12 cellular contexts compared by ENCODE assay signal in genomic region chr1:27655151-27655929, GRCh38. TPM values are rescaled to one million over a fixed set of nuclear protein-coding genes. Genes with fewer than 3 reads are reported as not detected.
DNase-seq lines count a peak whose midpoint lies in the region; ATAC-seq and TF ChIP-seq lines count a peak whose summit lies in the region.
"Had no signal": no experiment of that assay in that cellular context is flagged by ENCODE, and none has a peak within 500 bp of the region (broad histone marks: within the 10 kb centered on the region; RNA-seq: fewer than 3 reads in every experiment).

No MANE protein-coding gene starts in this region.

- H3K4me3 Mint-ChIP-seq in activated CD8-positive, alpha-beta memory T cell treated with anti-CD3 and anti-CD28 coated beads, Interleukin-2, amount 10 ng/mL, durations not matched to agents 7 days and 5 days = no peak overlapping the region
- H3K4me3 Mint-ChIP-seq in activated B cell treated with CpG ODN at 0.5 μM for 24 hours = no peak overlapping the region

- no peak for DNase-seq in activated CD8-positive, alpha-beta memory T cell treated with anti-CD3 and anti-CD28 coated beads, Interleukin-2, amount 10 ng/mL, durations not matched to agents 7 days and 5 days
- no peak for DNase-seq in activated CD8-positive, alpha-beta memory T cell treated with anti-CD3 and anti-CD28 coated beads, Interleukin-2, amount 50 U/mL, for 4 hours
- DNase-seq in activated B cell treated with CpG ODN at 0.5 μM for 24 hours (no peak), thyroid gland (no peak), NCI-H446 treated with DMSO at 0.1 percent for 48 hours (lab: John Stamatoyannopoulos, UW) (no peak), NCI-H2107 (lab: John Stamatoyannopoulos, UW) (no peak)
- DNase-seq: activated effector memory CD4-positive, alpha-beta T cell treated with anti-CD3 and anti-CD28 coated beads, Interleukin-2, amount 50 U/mL, for 16 hours; NCI-H510A had no signal

- H3K27ac ChIP-seq in iPS-18a (ENCODE audit: low read length) = peak overlapping the region; percentile 56
- H3K27ac ChIP-seq in thyroid gland = peak overlapping the region in 2 of 3 donors; percentile 52 to 65

- no peak overlapping the region for H3K9ac ChIP-seq in iPS-18a (ENCODE audit: low read length)

- CTCF ChIA-PET in activated CD8-positive, alpha-beta memory T cell treated with anti-CD3 and anti-CD28 coated beads, Interleukin-2, amount 10 ng/mL, durations not matched to agents 7 days and 5 days (lab: Charles Lee) = interaction anchor here (0.5 to 2.7 kb wide), 5 partner anchors 11 to 323 kb away, joined by 3 to 10 read pairs (median 6); no protein-coding TSS in a partner anchor
- CTCF ChIA-PET in activated B cell treated with CpG ODN at 0.5 μM for 24 hours (lab: Charles Lee) = interaction anchor here (1.4 to 1.6 kb wide), 2 partner anchors 11 to 14 kb away, joined by 3 to 8 read pairs; no protein-coding TSS in a partner anchor

- H3K9me3 ChIP-seq in iPS-18a (ENCODE audit: control insufficient read depth, low read depth, low read length) (no peaks in the 10 kb centered on the region), thyroid gland (no peaks in the 10 kb centered on the region)

- TF ChIP-seq POLR2A in thyroid gland (IDR thresholded peaks at IDR 0.05) = no peak

- peaks cover 25% of the 10 kb centered on the region for H3K4me1 Mint-ChIP-seq in activated CD8-positive, alpha-beta memory T cell treated with anti-CD3 and anti-CD28 coated beads, Interleukin-2, amount 10 ng/mL, durations not matched to agents 7 days and 5 days
- peaks cover 39% of the 10 kb centered on the region for H3K4me1 Mint-ChIP-seq in activated B cell treated with CpG ODN at 0.5 μM for 24 hours

- peaks cover 29% of the 10 kb centered on the region for H3K4me1 ChIP-seq in iPS-18a (ENCODE audit: control insufficient read depth, low read depth, low read length)
- peaks cover 0 to 29% of the 10 kb centered on the region in 2 donors for H3K4me1 ChIP-seq in thyroid gland

- intact Hi-C loops in activated B cell treated with CpG ODN at 0.5 μM for 24 hours (cut with micrococcal nuclease) = no loop called here
- intact Hi-C loops in thyroid gland (cut with DNase I) = loop anchor here (5.0 kb wide), 1 partner anchor 103 kb away; no protein-coding TSS in a partner anchor

- H3K4me3 ChIP-seq in iPS-18a (ENCODE audit: low read length) (no peak overlapping the region), thyroid gland (replicated peaks in 1 of 3) (no peak overlapping the region)

- POLR2A ChIA-PET in activated B cell treated with CpG ODN at 0.5 μM for 24 hours (lab: Charles Lee) = interaction anchor here (1.5 to 8.3 kb wide), 3 partner anchors 11 to 26 kb away, joined by 5 to 271 read pairs (median 6); partner anchors contain the start of gene FGR

- H3K9me3 Mint-ChIP-seq in activated CD8-positive, alpha-beta memory T cell treated with anti-CD3 and anti-CD28 coated beads, Interleukin-2, amount 10 ng/mL, durations not matched to agents 7 days and 5 days (ENCODE audit: low read depth) = no peaks in the 10 kb centered on the region
- H3K9me3 Mint-ChIP-seq in activated B cell treated with CpG ODN at 0.5 μM for 24 hours = no peaks in the 10 kb centered on the region

- no peak for ATAC-seq in activated CD8-positive, alpha-beta memory T cell treated with anti-CD3 and anti-CD28 coated beads, Interleukin-2, amount 10 ng/mL, durations not matched to agents 7 days and 5 days
- ATAC-seq in activated B cell treated with CpG ODN at 0.5 μM for 24 hours (ENCODE audit: low read depth) = no peak
- no peak for ATAC-seq in HG03159 (IDR thresholded peaks at IDR 0.05; ENCODE audit: unreplicated experiment)

- H3K27me3 ChIP-seq in iPS-18a (ENCODE audit: control insufficient read depth, insufficient read depth, low read length) (peaks cover 8% of the 10 kb centered on the region), thyroid gland (no peaks in the 10 kb centered on the region)

- no peaks in the 10 kb centered on the region for H3K36me3 Mint-ChIP-seq in activated CD8-positive, alpha-beta memory T cell treated with anti-CD3 and anti-CD28 coated beads, Interleukin-2, amount 10 ng/mL, durations not matched to agents 7 days and 5 days
- H3K36me3 Mint-ChIP-seq in activated B cell treated with CpG ODN at 0.5 μM for 24 hours (ENCODE audit: low read depth) = peaks cover 3% of the 10 kb centered on the region

- H3K36me3 ChIP-seq in iPS-18a (ENCODE audit: control insufficient read depth, low read depth, low read length) (no peaks in the 10 kb centered on the region), thyroid gland (no peaks in the 10 kb centered on the region)

- WGBS in thyroid gland, 2 donors = 74 to 75% methylated on average over 11 of the region's 11 CpGs

- peak overlapping the region; percentile 52 for H3K27ac Mint-ChIP-seq in activated CD8-positive, alpha-beta memory T cell treated with anti-CD3 and anti-CD28 coated beads, Interleukin-2, amount 10 ng/mL, durations not matched to agents 7 days and 5 days
- peak overlapping the region; percentile 4 for H3K27ac Mint-ChIP-seq in activated B cell treated with CpG ODN at 0.5 μM for 24 hours

- TF ChIP-seq CTCF in activated B cell treated with CpG ODN at 0.5 μM for 24 hours (IDR thresholded peaks at IDR 0.05) = no peak
- TF ChIP-seq CTCF in thyroid gland (IDR thresholded peaks at IDR 0.05) = no peak

- no peaks in the 10 kb centered on the region for H3K27me3 Mint-ChIP-seq in activated CD8-positive, alpha-beta memory T cell treated with anti-CD3 and anti-CD28 coated beads, Interleukin-2, amount 10 ng/mL, durations not matched to agents 7 days and 5 days
- H3K27me3 Mint-ChIP-seq in activated B cell treated with CpG ODN at 0.5 μM for 24 hours = no peaks in the 10 kb centered on the region

RNA-seq across cellular contexts. Expression of gene IFI6, which starts 16.7 kb away (rescaled TPM):
- 1,000 to 10,000 TPM in 1 of 2 experiments, 100 to 1,000 TPM in 1; 461 to 1,077 TPM for total RNA-seq in activated CD8-positive, alpha-beta memory T cell treated with anti-CD3 and anti-CD28 coated beads, Interleukin-2, amount 10 ng/mL, durations not matched to agents 7 days and 5 days
- total RNA-seq in activated B cell treated with CpG ODN at 0.5 μM for 24 hours (10.9 and 11.4 TPM in 2 replicates), thyroid gland (100 to 1,000 TPM; 120 to 174 (median 150) TPM)

RNA-seq across cellular contexts. Expression of gene FGR, which starts 20.4 kb away (rescaled TPM):
- 1 to 10 TPM in 1 of 2 experiments, under 1 TPM in 1; 0.30 to 1.8 TPM for total RNA-seq in activated CD8-positive, alpha-beta memory T cell treated with anti-CD3 and anti-CD28 coated beads, Interleukin-2, amount 10 ng/mL, durations not matched to agents 7 days and 5 days
- total RNA-seq in activated B cell treated with CpG ODN at 0.5 μM for 24 hours (28.6 and 28.8 TPM in 2 replicates), thyroid gland (1 to 10 TPM; 4.6 to 7.1 (median 6.4) TPM)
- total RNA-seq: endothelial cell of umbilical vein, kidney epithelial cell had no signal

RNA-seq across cellular contexts. Expression of gene AHDC1, which starts 51.4 kb away (rescaled TPM):
- 10 to 100 TPM; 15.8 to 18.5 TPM for total RNA-seq in activated CD8-positive, alpha-beta memory T cell treated with anti-CD3 and anti-CD28 coated beads, Interleukin-2, amount 10 ng/mL, durations not matched to agents 7 days and 5 days
- total RNA-seq in activated B cell treated with CpG ODN at 0.5 μM for 24 hours = 22.4 and 23.3 TPM in 2 replicates
- total RNA-seq in thyroid gland = 10 to 100 TPM; 25.5 to 91.4 (median 47.8) TPM
